1 cellular context compared by ENCODE assay signal in the genomic region with DNA sequence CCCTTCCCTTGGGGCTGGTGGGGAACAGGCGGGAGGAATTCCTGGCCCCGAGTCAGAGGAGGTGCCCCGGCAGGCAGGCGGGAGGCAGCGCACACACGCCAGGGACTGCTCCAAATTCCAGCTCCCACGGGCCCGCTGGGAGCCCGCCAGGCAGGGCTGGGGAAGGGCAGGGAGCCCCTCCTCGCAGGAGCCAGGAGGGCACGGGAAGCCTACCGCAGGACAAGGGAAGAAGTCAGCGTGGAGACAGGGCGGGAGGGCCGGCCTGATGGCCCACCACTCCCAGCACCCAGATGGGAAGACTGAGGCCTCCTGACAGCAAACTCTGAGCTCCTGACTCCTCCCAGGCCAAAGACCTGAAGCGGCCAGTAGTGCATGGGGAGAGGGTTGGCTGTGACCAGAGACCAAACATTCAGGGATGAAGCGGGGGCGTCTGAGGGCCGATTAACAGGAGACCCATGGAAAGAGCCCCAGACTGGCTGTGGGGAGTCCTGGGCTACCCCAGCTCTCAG.
TF ChIP-seq lines count a peak whose summit lies in the region.

No MANE protein-coding gene starts in this region.

TF ChIP-seq in HCT116, 20 proteins besides CTCF, POLR2A, EP300 and RAD21:
- TF ChIP-seq EZH2 (IDR thresholded peaks at IDR 0.05): no peak
- no peak for TF ChIP-seq SP1 (IDR thresholded peaks at IDR 0.05; ENCODE audit: low read depth)
- TF ChIP-seq SIN3A (IDR thresholded peaks at IDR 0.05; ENCODE audit: low read depth): no peak
- TF ChIP-seq POLR2AphosphoS5 (IDR thresholded peaks at IDR 0.05; ENCODE audit: low read depth, low read length): no peak
- no peak for TF ChIP-seq CBX3 (IDR thresholded peaks at IDR 0.05; ENCODE audit: low read depth)
- no peak for TF ChIP-seq JUND (IDR thresholded peaks at IDR 0.05)
- TF ChIP-seq, protein P1, sequence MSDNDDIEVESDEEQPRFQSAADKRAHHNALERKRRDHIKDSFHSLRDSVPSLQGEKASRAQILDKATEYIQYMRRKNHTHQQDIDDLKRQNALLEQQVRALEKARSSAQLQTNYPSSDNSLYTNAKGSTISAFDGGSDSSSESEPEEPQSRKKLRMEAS (IDR thresholded peaks at IDR 0.05): no peak
- TF ChIP-seq, protein P2, sequence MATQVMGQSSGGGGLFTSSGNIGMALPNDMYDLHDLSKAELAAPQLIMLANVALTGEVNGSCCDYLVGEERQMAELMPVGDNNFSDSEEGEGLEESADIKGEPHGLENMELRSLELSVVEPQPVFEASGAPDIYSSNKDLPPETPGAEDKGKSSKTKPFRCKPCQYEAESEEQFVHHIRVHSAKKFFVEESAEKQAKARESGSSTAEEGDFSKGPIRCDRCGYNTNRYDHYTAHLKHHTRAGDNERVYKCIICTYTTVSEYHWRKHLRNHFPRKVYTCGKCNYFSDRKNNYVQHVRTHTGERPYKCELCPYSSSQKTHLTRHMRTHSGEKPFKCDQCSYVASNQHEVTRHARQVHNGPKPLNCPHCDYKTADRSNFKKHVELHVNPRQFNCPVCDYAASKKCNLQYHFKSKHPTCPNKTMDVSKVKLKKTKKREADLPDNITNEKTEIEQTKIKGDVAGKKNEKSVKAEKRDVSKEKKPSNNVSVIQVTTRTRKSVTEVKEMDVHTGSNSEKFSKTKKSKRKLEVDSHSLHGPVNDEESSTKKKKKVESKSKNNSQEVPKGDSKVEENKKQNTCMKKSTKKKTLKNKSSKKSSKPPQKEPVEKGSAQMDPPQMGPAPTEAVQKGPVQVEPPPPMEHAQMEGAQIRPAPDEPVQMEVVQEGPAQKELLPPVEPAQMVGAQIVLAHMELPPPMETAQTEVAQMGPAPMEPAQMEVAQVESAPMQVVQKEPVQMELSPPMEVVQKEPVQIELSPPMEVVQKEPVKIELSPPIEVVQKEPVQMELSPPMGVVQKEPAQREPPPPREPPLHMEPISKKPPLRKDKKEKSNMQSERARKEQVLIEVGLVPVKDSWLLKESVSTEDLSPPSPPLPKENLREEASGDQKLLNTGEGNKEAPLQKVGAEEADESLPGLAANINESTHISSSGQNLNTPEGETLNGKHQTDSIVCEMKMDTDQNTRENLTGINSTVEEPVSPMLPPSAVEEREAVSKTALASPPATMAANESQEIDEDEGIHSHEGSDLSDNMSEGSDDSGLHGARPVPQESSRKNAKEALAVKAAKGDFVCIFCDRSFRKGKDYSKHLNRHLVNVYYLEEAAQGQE (IDR thresholded peaks at IDR 0.05; ENCODE audit: low read depth): no peak
- no peak for TF ChIP-seq CEBPB (IDR thresholded peaks at IDR 0.05; ENCODE audit: low read depth)
- TF ChIP-seq, protein P3, sequence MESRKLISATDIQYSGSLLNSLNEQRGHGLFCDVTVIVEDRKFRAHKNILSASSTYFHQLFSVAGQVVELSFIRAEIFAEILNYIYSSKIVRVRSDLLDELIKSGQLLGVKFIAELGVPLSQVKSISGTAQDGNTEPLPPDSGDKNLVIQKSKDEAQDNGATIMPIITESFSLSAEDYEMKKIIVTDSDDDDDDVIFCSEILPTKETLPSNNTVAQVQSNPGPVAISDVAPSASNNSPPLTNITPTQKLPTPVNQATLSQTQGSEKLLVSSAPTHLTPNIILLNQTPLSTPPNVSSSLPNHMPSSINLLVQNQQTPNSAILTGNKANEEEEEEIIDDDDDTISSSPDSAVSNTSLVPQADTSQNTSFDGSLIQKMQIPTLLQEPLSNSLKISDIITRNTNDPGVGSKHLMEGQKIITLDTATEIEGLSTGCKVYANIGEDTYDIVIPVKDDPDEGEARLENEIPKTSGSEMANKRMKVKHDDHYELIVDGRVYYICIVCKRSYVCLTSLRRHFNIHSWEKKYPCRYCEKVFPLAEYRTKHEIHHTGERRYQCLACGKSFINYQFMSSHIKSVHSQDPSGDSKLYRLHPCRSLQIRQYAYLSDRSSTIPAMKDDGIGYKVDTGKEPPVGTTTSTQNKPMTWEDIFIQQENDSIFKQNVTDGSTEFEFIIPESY (IDR thresholded peaks at IDR 0.05; ENCODE audit: extremely low read depth, insufficient replicate concordance, low read length): no peak
- TF ChIP-seq EGR1 (IDR thresholded peaks at IDR 0.05; ENCODE audit: low read depth): no peak
- no peak for TF ChIP-seq EZH2phosphoT487 (IDR thresholded peaks at IDR 0.05; ENCODE audit: borderline replicate concordance)
- no peak for TF ChIP-seq YY1 (IDR thresholded peaks at IDR 0.05; ENCODE audit: extremely low read depth, insufficient replicate concordance, low read depth, low read length)
- TF ChIP-seq ZNF274 (IDR thresholded peaks at IDR 0.05; ENCODE audit: low read depth, low read length): no peak
- no peak for TF ChIP-seq ELF1 (IDR thresholded peaks at IDR 0.05; ENCODE audit: borderline replicate concordance, low read depth)
